17 cellular contexts compared by ENCODE assay signal in genomic region chr1:209229494-209230059, GRCh38.
A peak's percentile ranks its signal among the peaks of the same experiment; 100 is the strongest.
DNase-seq lines count a peak whose midpoint lies in the region; ATAC-seq and TF ChIP-seq lines count a peak whose summit lies in the region.
"Had no signal": no experiment of that assay in that cellular context is flagged by ENCODE, and none has a peak within 500 bp of the region (broad histone marks: within the 10 kb centered on the region; RNA-seq: fewer than 3 reads in every experiment).

No MANE protein-coding gene starts in this region.

- ATAC-seq in GM18870 (IDR thresholded peaks at IDR 0.05; ENCODE audit: unreplicated experiment) (no peak), left cardiac atrium (no peak)
- ATAC-seq: PC-3 had no signal

- H2AFZ ChIP-seq in mammary epithelial cell (ENCODE audit: low read depth, low read length) (no peak overlapping the region), osteoblast (ENCODE audit: low read length) (no peak overlapping the region)

- no peaks in the 10 kb centered on the region for H4K20me1 ChIP-seq in mammary epithelial cell (ENCODE audit: insufficient read depth, low read length)
- no peaks in the 10 kb centered on the region for H4K20me1 ChIP-seq in osteoblast (ENCODE audit: insufficient read depth, low read length)

- H3K27ac ChIP-seq in mammary epithelial cell (ENCODE audit: insufficient read depth, low read depth, low read length) (peak overlapping the region; percentile 36), osteoblast (ENCODE audit: low read depth, low read length) (no peak overlapping the region)
- H3K27ac ChIP-seq: C4-2B, SJSA1 had no signal

- H3K79me2 ChIP-seq in mammary epithelial cell (ENCODE audit: insufficient read depth, low read length) (no peaks in the 10 kb centered on the region), osteoblast (ENCODE audit: insufficient read depth, low read length) (no peaks in the 10 kb centered on the region)

- intact Hi-C loops in mammary epithelial cell (cut with micrococcal nuclease) (no loop called here), left cardiac atrium (cut with DNase I) (no loop called here)

- H3K4me2 ChIP-seq in mammary epithelial cell (ENCODE audit: insufficient read depth, low read depth, low read length) (peak overlapping the region; percentile 38), osteoblast (ENCODE audit: insufficient read depth, low read length) (no peak overlapping the region)

- TF ChIP-seq CTCF in mammary epithelial cell (conservative IDR thresholded peaks at IDR 0.05 in 1 of 2, IDR thresholded peaks at IDR 0.05 in 1 of 2; ENCODE audit: extremely low read depth in 1 of 2, insufficient read depth in 1 of 2, low read depth in 1 of 2, low read length in 2 of 2) (no peak), osteoblast (IDR thresholded peaks at IDR 0.05; ENCODE audit: extremely low read depth, low read depth, low read length) (no peak)

- H3K27me3 ChIP-seq in mammary epithelial cell (ENCODE audit: insufficient read depth, low read length), result no peaks in the 10 kb centered on the region
- no peaks in the 10 kb centered on the region for H3K27me3 ChIP-seq in osteoblast (ENCODE audit: insufficient read depth, low read length)

- H3K9ac ChIP-seq in mammary epithelial cell (ENCODE audit: insufficient read depth, low read length), result no peak overlapping the region

- WGBS in mammary epithelial cell (ENCODE audit: low coverage, missing lambda C conversion rate), result 22% methylated on average over 3 of the region's 3 CpGs

- peaks cover 7% of the 10 kb centered on the region for H3K9me3 ChIP-seq in mammary epithelial cell (replicated peaks; ENCODE audit: insufficient read depth, low read length)
- H3K9me3 ChIP-seq in osteoblast (ENCODE audit: low read depth, low read length), result no peaks in the 10 kb centered on the region
- H3K9me3 ChIP-seq: HAP-1 had no signal

- dilution Hi-C loops in mammary epithelial cell (cut with HindIII; ENCODE audit: low sequenced_read_pairs), result no loop called here

- in situ Hi-C loops in mammary epithelial cell (cut with MboI; ENCODE audit: low sequenced_read_pairs in 2 of 2), result no loop called here

- no TSS peak for BruUV-seq in mammary epithelial cell (replicated peaks; lab: Mats Ljungman, UMichigan)

- H3K4me3 ChIP-seq in mammary epithelial cell (replicated peaks in 1 of 3; ENCODE audit: insufficient read depth in 1 of 3, low read depth in 2 of 3, low read length in 3 of 3), result no peak overlapping the region
- H3K4me3 ChIP-seq in osteoblast (ENCODE audit: insufficient read depth, low read length), result no peak overlapping the region
- H3K4me3 ChIP-seq: HAP-1, SJSA1 had no signal

- CTCF ChIA-PET in mammary epithelial cell (lab: Charles Lee; ENCODE audit: low non-redundant PET), result interaction anchor here (1.1 kb wide), 1 partner anchor 22 kb away, joined by 7 read pairs; no protein-coding TSS in a partner anchor

- H3K36me3 ChIP-seq in mammary epithelial cell (ENCODE audit: insufficient read depth, low read length) (no peaks in the 10 kb centered on the region), osteoblast (ENCODE audit: insufficient read depth, low read length) (no peaks in the 10 kb centered on the region)
- H3K36me3 ChIP-seq: HAP-1, SJSA1 had no signal

- H3K4me1 ChIP-seq in mammary epithelial cell (ENCODE audit: insufficient read depth, low read length), result peaks cover 20% of the 10 kb centered on the region
- no peaks in the 10 kb centered on the region for H3K4me1 ChIP-seq in osteoblast (ENCODE audit: insufficient read depth, low read length)
- H3K4me1 ChIP-seq: HAP-1, SJSA1 had no signal

- DNase-seq in NCI-H510A treated with DMSO at 0.1 percent for 48 hours (lab: John Stamatoyannopoulos, UW) (peak; percentile 57), NCI-H510A (lab: John Stamatoyannopoulos, UW) (no peak), NCI-H146 treated with DMSO at 0.1 percent for 48 hours (lab: John Stamatoyannopoulos, UW; ENCODE audit: unreplicated experiment) (peak; percentile 8), mammary epithelial cell (peak; percentile 91), osteoblast (ENCODE audit: insufficient read length, low spot score, missing footprints) (peak; percentile 64), left cardiac atrium (no peak), LoVo (ENCODE audit: low spot score) (no peak)
- DNase-seq: DMS79, KBM-7, NCI-H1694, NCI-H446 treated with DMSO at 0.1 percent for 48 hours, NCI-H774, PC-3 had no signal

Comparison
In these comparisons a context has a peak if more than half of its experiments do, and no peak if none do; other contexts are left out.
1. DNase-seq: peak in NCI-H510A treated with DMSO at 0.1 percent for 48 hours (single experiment), NCI-H146 treated with DMSO at 0.1 percent for 48 hours (single experiment), mammary epithelial cell (single experiment) and osteoblast (single experiment); none in NCI-H510A (single experiment), left cardiac atrium (single experiment) and LoVo (single experiment).